Comparison of ENCODE assay signal across 8 cellular contexts in genomic region chr22:37166675-37167066, GRCh38. TPM values are rescaled to one million over a fixed set of nuclear protein-coding genes. Genes with fewer than 3 reads are reported as not detected.
DNase-seq lines count a peak whose midpoint lies in the region; ATAC-seq and TF ChIP-seq lines count a peak whose summit lies in the region.

No MANE protein-coding gene starts in this region.

- H3T11ph ChIP-seq in H9 (ENCODE audit: low read length): no peak overlapping the region

- H3K4me2 ChIP-seq in H9 (ENCODE audit: insufficient read depth, insufficient read length, low read length) (no peak overlapping the region), neural cell (ENCODE audit: low read length) (no peak overlapping the region)

- no TSS peak for BruUV-seq in Panc1 (replicated peaks; lab: Mats Ljungman, UMichigan)

- H3K36me3 ChIP-seq in Panc1 (ENCODE audit: control insufficient read depth, insufficient read depth, low read length) (no peaks in the 10 kb centered on the region), neural cell (ENCODE audit: insufficient read depth, low read length) (no peaks in the 10 kb centered on the region)

- H3K56ac ChIP-seq in H9 (ENCODE audit: insufficient read length, low read depth, low read length): no peak overlapping the region

- H3K9me2 ChIP-seq in neural cell (ENCODE audit: insufficient read depth, low read length): no peaks in the 10 kb centered on the region

- no CpG with 5 or more reads among the region's 13 CpGs for WGBS in H9 (ENCODE audit: extremely low coverage, insufficient read length, low lambda C conversion rate)

- CTCF ChIA-PET in Panc1 (lab: Charles Lee): interaction anchor here (0.7 kb wide), 1 partner anchor 133 kb away, joined by 3 read pairs; no protein-coding TSS in a partner anchor

- H2BK15ac ChIP-seq in H9 (ENCODE audit: low read depth, low read length): no peak overlapping the region

- no peak overlapping the region for H3K4ac ChIP-seq in H9 (ENCODE audit: low read depth, low read length)

- no peaks in the 10 kb centered on the region for H4K20me1 ChIP-seq in H9 (ENCODE audit: control insufficient read depth, insufficient read depth, insufficient read length)
- H4K20me1 ChIP-seq in neural cell (ENCODE audit: insufficient read depth): no peaks in the 10 kb centered on the region

- H3K9me3 ChIP-seq in H9 (ENCODE audit: control insufficient read depth, low read depth, low read length): no peaks in the 10 kb centered on the region
- H3K9me3 ChIP-seq in Panc1 (ENCODE audit: control insufficient read depth, insufficient read depth, low read depth, low read length): no peaks in the 10 kb centered on the region
- no peaks in the 10 kb centered on the region for H3K9me3 ChIP-seq in neural cell (ENCODE audit: low read length)

- no peak overlapping the region for H3K14ac ChIP-seq in H9 (ENCODE audit: insufficient read depth, low read length)

- H3K27ac ChIP-seq in H9 (ENCODE audit: insufficient read length, low read depth, low read length) (no peak overlapping the region), Panc1 (ENCODE audit: low read length) (peak overlapping the region; percentile 79), neural cell (ENCODE audit: low read length) (no peak overlapping the region)

- no peak for TF ChIP-seq EP300 in neural cell (conservative IDR thresholded peaks at IDR 0.05; ENCODE audit: poor library complexity, severe bottlenecking)

- H4K8ac ChIP-seq in H9 (replicated peaks; ENCODE audit: insufficient read length, low read depth, low read length): no peak overlapping the region

- intact Hi-C loops in Panc1 (cut with micrococcal nuclease; ENCODE audit: unreplicated experiment): loop anchor here (2.0 kb wide), 1 partner anchor 30 kb away; no protein-coding TSS in a partner anchor

- no peaks in the 10 kb centered on the region; a peak in 1 of 5 replicates for H3K9me3 Mint-ChIP-seq in H9

- H2BK120ac ChIP-seq in H9 (ENCODE audit: low read depth, low read length, poor library complexity, severe bottlenecking): no peak overlapping the region

- no peaks in the 10 kb centered on the region for H3K23me2 ChIP-seq in H9 (ENCODE audit: insufficient read length, low read depth, low read length, poor library complexity, severe bottlenecking)

- no peak overlapping the region; a peak in 1 of 7 replicates for H3K27ac Mint-ChIP-seq in H9

- no peak overlapping the region for H4K5ac ChIP-seq in H9 (ENCODE audit: insufficient read length, low read depth, low read length)

- no peak overlapping the region for H3K23ac ChIP-seq in H9 (ENCODE audit: insufficient read length, low read depth, low read length)

- no peak overlapping the region for H4K91ac ChIP-seq in H9 (ENCODE audit: insufficient read length, low read depth, low read length)

- H3K9ac ChIP-seq in H9 (ENCODE audit: extremely low read depth, insufficient read length, low read length) (no peak overlapping the region), neural cell (ENCODE audit: low read length) (no peak overlapping the region)

- no peaks in the 10 kb centered on the region for H3F3A ChIP-seq in neural cell (ENCODE audit: insufficient read depth, low read length, poor library complexity, severe bottlenecking)

- H2BK20ac ChIP-seq in H9 (ENCODE audit: low read depth, low read length, poor library complexity, severe bottlenecking): no peak overlapping the region

- peaks cover 18 to 31% of the 10 kb centered on the region in 2 experiments for H3K4me1 Mint-ChIP-seq in H9

- H3K4me1 ChIP-seq in H9 (ENCODE audit: insufficient read depth, low read length) (no peaks in the 10 kb centered on the region), Panc1 (ENCODE audit: control insufficient read depth, insufficient read depth, low read length) (peaks cover 16% of the 10 kb centered on the region)

- ATAC-seq in Panc1 (peak; percentile 95), HG02870 (IDR thresholded peaks at IDR 0.05; ENCODE audit: unreplicated experiment) (no peak)

- H3K79me2 ChIP-seq in H9 (ENCODE audit: insufficient read depth, low read length): no peaks in the 10 kb centered on the region
- H3K79me2 ChIP-seq in neural cell (replicated peaks; ENCODE audit: insufficient read depth, low read length): no peaks in the 10 kb centered on the region

- H2AFZ ChIP-seq in H9 (ENCODE audit: low read length): no peak overlapping the region
- H2AFZ ChIP-seq in neural cell (ENCODE audit: low read depth, low read length): no peak overlapping the region

- H3K36me3 Mint-ChIP-seq in H9 (ENCODE audit: insufficient read depth in 1 of 3, low read depth in 3 of 3): no peaks in the 10 kb centered on the region

- H2BK12ac ChIP-seq in H9 (ENCODE audit: insufficient read length, low read depth, low read length): no peak overlapping the region

- POLR2A ChIA-PET in Panc1 (lab: Charles Lee): no interaction called here

- no peaks in the 10 kb centered on the region for H3K79me1 ChIP-seq in H9 (ENCODE audit: insufficient read depth, low read depth, low read length, poor library complexity, severe bottlenecking)

- H2BK5ac ChIP-seq in H9 (ENCODE audit: insufficient read length, low read length): no peak overlapping the region

- DNase-seq in Ammon's horn (ENCODE audit: low spot score) (peak; percentile 90), H9 (peak; percentile 86), Panc1 (ENCODE audit: low read depth, low spot score) (peak; percentile 38), fibroblast of gingiva (ENCODE audit: low read depth) (peak; percentile 66)
- peak; percentile 94 for DNase-seq in activated T-cell treated with anti-CD3 and anti-CD28 coated beads, Interleukin-2, amount 50 U/mL, for 48 hours
- peak; percentile 74 for DNase-seq in stimulated activated naive CD4-positive, alpha-beta T cell treated with Interleukin-2 at 50 U/mL for 16 hours (lab: John Stamatoyannopoulos, UW)

- no peaks in the 10 kb centered on the region for H3K27me3 ChIP-seq in H9 (ENCODE audit: insufficient read depth, low read length)
- no peaks in the 10 kb centered on the region for H3K27me3 ChIP-seq in Panc1 (ENCODE audit: control insufficient read depth, insufficient read depth, low read length)
- no peaks in the 10 kb centered on the region for H3K27me3 ChIP-seq in neural cell (ENCODE audit: insufficient read depth, low read depth, low read length)

- TF ChIP-seq CTCF in H9 (conservative IDR thresholded peaks at IDR 0.05): peak; percentile 96
- peak; percentile 89 for TF ChIP-seq CTCF in Panc1 (IDR thresholded peaks at IDR 0.05)
- peak; percentile 91 for TF ChIP-seq CTCF in neural cell (IDR thresholded peaks at IDR 0.05; ENCODE audit: poor library complexity, severe bottlenecking)

- H3K4me3 Mint-ChIP-seq in H9: 0 out of 5 replicates have a peak overlapping the region, but pooled peaks of 1 of the 2 experiments have one; percentile 23

- TF ChIP-seq RAD21 in neural cell (conservative IDR thresholded peaks at IDR 0.05): peak; percentile 79

- H3K4me3 ChIP-seq in Panc1 (ENCODE audit: low read depth in 2 of 2, low read length in 2 of 2) (no peak overlapping the region), neural cell (ENCODE audit: low read length) (no peak overlapping the region)

- peaks cover 31% of the 10 kb centered on the region for H3K27me3 Mint-ChIP-seq in H9 (ENCODE audit: low read depth)

- no peak overlapping the region for H3K18ac ChIP-seq in H9 (ENCODE audit: insufficient read length, low read depth, low read length)

- in situ Hi-C loops in Panc1 (cut with HindIII; ENCODE audit: low pct_unique_long_range_greater_than_20kb, low sequenced_read_pairs): no loop called here

- H2AK5ac ChIP-seq in H9 (ENCODE audit: insufficient read length, low read length): no peak overlapping the region

TF ChIP-seq in neural cell, 6 proteins besides CTCF, POLR2A, EP300 and RAD21:
- TF ChIP-seq SMC3 (conservative IDR thresholded peaks at IDR 0.05; ENCODE audit: poor library complexity): peak; percentile 92
- TF ChIP-seq POLR2AphosphoS5 (IDR thresholded peaks at IDR 0.05): no peak

RNA-seq across cellular contexts. Expression of gene IL2RB, which starts 17.0 kb away (rescaled TPM):
- total RNA-seq in H9 (2021): 0.35 TPM in 2 replicates
- total RNA-seq in Panc1 (2021; ENCODE audit: unreplicated experiment): 1.0 TPM
- 0.59 TPM for polyA plus RNA-seq in Panc1 (2012; ENCODE audit: insufficient read length)
- not detected in 2 replicates for polyA plus RNA-seq in neural cell
- not detected in 2 replicates for polyA minus RNA-seq in neural cell

RNA-seq across cellular contexts. Expression of gene C1QTNF6, which starts 21.4 kb away (rescaled TPM):
- 3.8 and 5.0 TPM in 2 replicates for total RNA-seq in H9 (2021)
- 25.0 TPM for total RNA-seq in Panc1 (2021; ENCODE audit: unreplicated experiment)
- polyA plus RNA-seq in Panc1 (2012; ENCODE audit: insufficient read length): 24.0 TPM
- polyA plus RNA-seq in neural cell: 5.3 and 7.9 TPM in 2 replicates
- polyA minus RNA-seq in neural cell: 4.9 and 5.7 TPM in 2 replicates

RNA-seq across cellular contexts. Expression of gene SSTR3, which starts 45.6 kb away (rescaled TPM):
- 0.68 and 0.72 TPM in 2 replicates for total RNA-seq in H9 (2021)
- total RNA-seq in Panc1 (2021; ENCODE audit: unreplicated experiment): 0.08 TPM
- polyA plus RNA-seq in Panc1 (2012; ENCODE audit: insufficient read length): not detected
- not detected in 2 replicates for polyA plus RNA-seq in neural cell
- not detected in 2 replicates for polyA minus RNA-seq in neural cell

RNA-seq across cellular contexts. Expression of gene TMPRSS6, which starts 57.2 kb away (rescaled TPM):
- total RNA-seq in H9 (2021): not detected in 2 replicates
- total RNA-seq in Panc1 (2021; ENCODE audit: unreplicated experiment): not detected
- 0.07 TPM for polyA plus RNA-seq in Panc1 (2012; ENCODE audit: insufficient read length)
- polyA plus RNA-seq in neural cell: not detected in 2 replicates
- not detected in 2 replicates for polyA minus RNA-seq in neural cell

Comparison
In these comparisons a context has a peak if more than half of its experiments do, and no peak if none do; other contexts are left out.
1. DNase-seq: peak in every context shown above with its lines; median percentile 94 in activated T-cell treated with anti-CD3 and anti-CD28 coated beads, Interleukin-2, amount 50 U/mL, for 48 hours; 90 in Ammon's horn; 86 in H9; 74 in stimulated activated naive CD4-positive, alpha-beta T cell treated with Interleukin-2 at 50 U/mL for 16 hours; 66 in fibroblast of gingiva; 38 in Panc1.